30 cellular contexts compared by ENCODE assay signal in the genomic region with DNA sequence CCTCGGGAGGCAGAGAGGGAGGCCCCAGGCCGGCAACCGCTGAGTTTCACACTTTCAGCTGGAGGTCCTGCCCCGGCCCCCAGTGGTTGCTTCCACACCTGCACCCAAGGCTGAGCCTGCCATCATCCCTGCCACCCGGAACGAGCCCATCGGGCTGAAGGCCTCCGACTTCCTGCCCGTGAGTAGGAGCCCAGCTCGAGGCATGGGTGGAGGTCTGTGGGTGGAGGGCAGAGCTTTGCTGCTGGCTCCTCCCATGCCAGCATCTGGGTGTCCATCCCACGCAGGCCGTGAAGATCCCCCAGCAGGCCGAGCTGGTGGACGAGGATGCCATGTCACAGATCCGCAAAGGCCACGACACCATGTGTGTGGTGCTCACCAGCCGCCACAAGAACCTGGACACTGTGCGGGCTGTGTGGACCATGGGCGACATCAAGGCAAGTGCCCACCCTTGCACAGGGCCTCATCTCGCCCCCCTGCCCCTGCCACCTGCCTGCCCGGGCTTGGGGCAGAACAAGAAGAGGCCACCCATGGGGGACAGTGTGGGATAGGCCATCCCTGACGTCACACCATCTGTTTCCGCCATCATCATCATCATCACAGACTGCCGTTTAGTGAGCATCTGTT. TPM values are rescaled to one million over a fixed set of nuclear protein-coding genes. Genes with fewer than 3 reads are reported as not detected.
DNase-seq lines count a peak whose midpoint lies in the region; ATAC-seq, FAIRE-seq and TF ChIP-seq lines count a peak whose summit lies in the region.
"Had no signal": no experiment of that assay in that cellular context is flagged by ENCODE, and none has a peak within 500 bp of the region (broad histone marks: within the 10 kb centered on the region; RNA-seq: fewer than 3 reads in every experiment).

No MANE protein-coding gene starts in this region.

- peaks cover 35% of the 10 kb centered on the region for H3K4me1 ChIP-seq in left ventricle myocardium inferior
- H3K4me1 ChIP-seq in astrocyte (ENCODE audit: insufficient read depth, low read length), result no peaks in the 10 kb centered on the region
- H3K4me1 ChIP-seq in HepG2 (ENCODE audit: insufficient read depth, low read length), result no peaks in the 10 kb centered on the region
- H3K4me1 ChIP-seq in aorta (ENCODE audit: control insufficient read depth in 1 of 2, insufficient read depth in 2 of 2, low read length in 2 of 2), result no peaks in the 10 kb centered on the region
- no peaks in the 10 kb centered on the region for H3K4me1 ChIP-seq in ascending aorta

- peaks cover 12% of the 10 kb centered on the region for H3K36me3 Mint-ChIP-seq in astrocyte (ENCODE audit: low read depth, unreplicated experiment)

- CTCF ChIA-PET in HepG2 (lab: Yijun Ruan, JAX; ENCODE audit: low intra/inter-chr PET ratio, low total read pairs), result no interaction called here

- intact Hi-C loops in left ventricle myocardium inferior (cut with micrococcal nuclease) (no loop called here), left cardiac atrium (cut with DNase I) (loop anchor here in 1 of 2 donors (5.0 kb wide), 1 partner anchor 247 kb away; the partner anchor contains the start of genes USB1 and ZNF319), HepG2 (cut with micrococcal nuclease; ENCODE audit: unreplicated experiment) (no loop called here), aorta (cut with DNase I) (loop anchor here (5.0 kb wide), 1 partner anchor 247 kb away; the partner anchor contains the start of genes USB1 (in 2 of the 2) and ZNF319 (in 2 of the 2)), ascending aorta (cut with DNase I) (no loop called here)

- H3K27me3 Mint-ChIP-seq in astrocyte (ENCODE audit: low read depth, unreplicated experiment), result no peaks in the 10 kb centered on the region
- H3K27me3 Mint-ChIP-seq: central memory CD8-positive, alpha-beta T cell; T-helper 17 cell had no signal

- peak in 1 of 2 experiments; percentile 11; a peak in 1 of 4 replicates for TF ChIP-seq POLR2A in HepG2 (IDR thresholded peaks at IDR 0.05; ENCODE audit: insufficient read depth in 1 of 2, low read depth in 2 of 2, low read length in 2 of 2)

- TF ChIP-seq RAD21 in HepG2 (CRISPR knock-in tag; IDR thresholded peaks at IDR 0.05), result no peak

- H3K4me2 ChIP-seq in astrocyte (ENCODE audit: low read length) (no peak overlapping the region), HepG2 (ENCODE audit: low read depth, low read length) (no peak overlapping the region)
- H3K4me2 ChIP-seq: BLaER1 treated with 17β-estradiol and CSF1 and Interleukin-3, amounts not matched to agents 10 nM and 100 nM had no signal

- no peak overlapping the region for H3K4me3 ChIP-seq in left ventricle myocardium inferior
- H3K4me3 ChIP-seq in astrocyte (ENCODE audit: insufficient read depth, low read depth, low read length), result no peak overlapping the region
- no peak overlapping the region for H3K4me3 ChIP-seq in HepG2 (replicated peaks in 1 of 3; ENCODE audit: insufficient read depth in 1 of 3, low read depth in 2 of 3, low read length in 3 of 3)
- no peak overlapping the region for H3K4me3 ChIP-seq in aorta (ENCODE audit: low read length in 2 of 2)
- H3K4me3 ChIP-seq in ascending aorta, result no peak overlapping the region
- H3K4me3 ChIP-seq: BLaER1 treated with 17β-estradiol and CSF1 and Interleukin-3, amounts not matched to agents 10 nM and 100 nM; GM12878; spleen; thoracic aorta; vagina had no signal

- no peaks in the 10 kb centered on the region for H3K79me2 ChIP-seq in astrocyte (ENCODE audit: insufficient read depth, low read length)
- no peaks in the 10 kb centered on the region for H3K79me2 ChIP-seq in HepG2 (ENCODE audit: insufficient read depth, low read length)

- H3K36me3 ChIP-seq in left ventricle myocardium inferior, result peaks cover 52% of the 10 kb centered on the region
- no peaks in the 10 kb centered on the region for H3K36me3 ChIP-seq in astrocyte (ENCODE audit: insufficient read depth, low read length)
- H3K36me3 ChIP-seq in HepG2 (replicated peaks in 1 of 2; ENCODE audit: control insufficient read depth in 1 of 2, insufficient read depth in 2 of 2, low read length in 2 of 2), result peaks cover 28 to 44% of the 10 kb centered on the region in 2 experiments; a peak in 4 of 5 replicates
- no peaks in the 10 kb centered on the region for H3K36me3 ChIP-seq in aorta (ENCODE audit: control insufficient read depth in 1 of 2, insufficient read depth in 2 of 2, low read length in 1 of 2)
- H3K36me3 ChIP-seq in ascending aorta, result peaks cover 13 to 47% of the 10 kb centered on the region in 2 donors
- H3K36me3 ChIP-seq: vagina had no signal

- WGBS in HepG2 (ENCODE audit: low lambda C conversion rate), result 94% methylated on average over 8 of the region's 24 CpGs
- WGBS in aorta, 2 donors, result 81 to 85% methylated on average over 24 of the region's 24 CpGs

- ATAC-seq in left cardiac atrium, result no peak
- 0 out of 3 replicates have a peak, but pooled peaks have one; percentile 1 for ATAC-seq in HepG2
- ATAC-seq in aorta (ENCODE audit: low FRiP score), result no peak
- no peak for ATAC-seq in HG02763 (IDR thresholded peaks at IDR 0.05; ENCODE audit: unreplicated experiment)
- ATAC-seq: GM12878, T-helper 17 cell had no signal

- no peak for FAIRE-seq in astrocyte (lab: Jason Lieb, UNC)
- FAIRE-seq in HepG2 (lab: Jason Lieb, UNC), result no peak
- FAIRE-seq: GM12878 had no signal

- TF ChIP-seq EP300 in HepG2 (IDR thresholded peaks at IDR 0.05; ENCODE audit: low read depth in 2 of 2, low read length in 2 of 2) (no peak), HepG2 (CRISPR knock-in tag; IDR thresholded peaks at IDR 0.05; ENCODE audit: borderline replicate concordance) (no peak)

- DNase-seq in left ventricle myocardium inferior (peak; percentile 9), left cardiac atrium (no peak), astrocyte (ENCODE audit: low read depth) (no peak), HepG2 (ENCODE audit: low spot score) (no peak), aorta (peak; percentile 46 to 51), ascending aorta (ENCODE audit: low spot score in 2 of 2) (no peak), hypothalamus (lab: John Stamatoyannopoulos, UW) (no peak)
- DNase-seq: ACHN; activated CD4-positive, alpha-beta T cell treated with anti-CD3 and anti-CD28 coated beads for 4 hours; activated naive CD4-positive, alpha-beta T cell treated with anti-CD3 and anti-CD28 coated beads, Interleukin-2, amount 50 U/mL, for 16 hours; activated T-cell treated with anti-CD3 and anti-CD28 coated beads, Interleukin-2, amount 50 U/mL, for 48 hours; amygdala; COR-L47; GF-D8; H7; mesenchymal stem cell; NCI-H1436 treated with DMSO at 0.1 percent for 48 hours; NCI-H510A; NK-92 treated with Interleukin-12 subunit alpha and Interleukin-12 subunit beta, amount 100 ng/mL, for 24 hours; nucleus accumbens; spleen; stimulated activated CD4-positive, alpha-beta T cell treated with anti-CD3 and anti-CD28 coated beads, Interleukin-4, amount 100 ng/mL, for 1 hour; stimulated activated naive CD4-positive, alpha-beta T cell; T-helper 17 cell had no signal

- POLR2A ChIA-PET in HepG2 (lab: Yijun Ruan, JAX), result no interaction called here

- no peak overlapping the region for H2AFZ ChIP-seq in astrocyte (ENCODE audit: low read depth, low read length)
- no peak overlapping the region for H2AFZ ChIP-seq in HepG2 (ENCODE audit: low read length)

- TF ChIP-seq CTCF in left ventricle myocardium inferior (IDR thresholded peaks at IDR 0.05; ENCODE audit: borderline replicate concordance) (no peak), astrocyte (IDR thresholded peaks at IDR 0.05; ENCODE audit: insufficient read depth, low read depth, low read length) (no peak), HepG2 (CRISPR knock-in tag; IDR thresholded peaks at IDR 0.05) (peak; percentile 8; the same call in 1 of the 2 replicates), ascending aorta (IDR thresholded peaks at IDR 0.05) (no peak)

- peak overlapping the region; percentile 40 for H3K4me3 Mint-ChIP-seq in astrocyte (ENCODE audit: unreplicated experiment)
- H3K4me3 Mint-ChIP-seq: central memory CD8-positive, alpha-beta T cell; T-helper 17 cell had no signal

- no peak overlapping the region for H3K27ac ChIP-seq in left ventricle myocardium inferior (replicated peaks)
- no peak overlapping the region for H3K27ac ChIP-seq in astrocyte (ENCODE audit: low read depth, low read length)
- H3K27ac ChIP-seq in HepG2 (ENCODE audit: extremely low read length, insufficient read depth, low read length), result no peak overlapping the region
- no peak overlapping the region for H3K27ac ChIP-seq in aorta (ENCODE audit: low read depth in 1 of 2, low read length in 2 of 2)
- no peak overlapping the region for H3K27ac ChIP-seq in ascending aorta
- H3K27ac ChIP-seq: spleen, thoracic aorta, vagina had no signal

- H3K9me3 ChIP-seq in left ventricle myocardium inferior (replicated peaks) (no peaks in the 10 kb centered on the region), astrocyte (ENCODE audit: insufficient read depth, low read depth, low read length) (no peaks in the 10 kb centered on the region), HepG2 (ENCODE audit: low read length) (no peaks in the 10 kb centered on the region), aorta (ENCODE audit: control insufficient read depth, low read length) (no peaks in the 10 kb centered on the region), ascending aorta (no peaks in the 10 kb centered on the region)
- H3K9me3 ChIP-seq: BLaER1 treated with 17β-estradiol and CSF1 and Interleukin-3, amounts not matched to agents 10 nM and 100 nM; spleen; thoracic aorta; vagina had no signal

- H3K9me3 Mint-ChIP-seq in astrocyte (ENCODE audit: unreplicated experiment), result no peaks in the 10 kb centered on the region
- H3K9me3 Mint-ChIP-seq: central memory CD8-positive, alpha-beta T cell had no signal

- H3K9ac ChIP-seq in astrocyte (ENCODE audit: low read length), result no peak overlapping the region
- no peak overlapping the region for H3K9ac ChIP-seq in HepG2 (ENCODE audit: insufficient read depth, low read depth, low read length)

- H4K20me1 ChIP-seq in astrocyte (ENCODE audit: insufficient read depth, low read length) (peaks cover 17% of the 10 kb centered on the region), HepG2 (ENCODE audit: insufficient read depth, low read length) (no peaks in the 10 kb centered on the region)

- BruUV-seq in HepG2 (replicated peaks; lab: Mats Ljungman, UMichigan), result no TSS peak

- H3K27ac Mint-ChIP-seq in astrocyte (ENCODE audit: unreplicated experiment), result no peak overlapping the region
- H3K27ac Mint-ChIP-seq: T-helper 17 cell had no signal

- H3K4me1 Mint-ChIP-seq in astrocyte (ENCODE audit: low read depth, unreplicated experiment), result peaks cover 6% of the 10 kb centered on the region

- in situ Hi-C loops in HepG2 (cut with HindIII; ENCODE audit: extremely low pct_ligation_motif_present, low pct_unique_long_range_greater_than_20kb), result loop anchor here (5.0 kb wide), 2 partner anchors 107 to 247 kb away; partner anchors contain the start of genes USB1 and ZNF319

- H3K27me3 ChIP-seq in left ventricle myocardium inferior (ENCODE audit: low read depth), result no peaks in the 10 kb centered on the region
- no peaks in the 10 kb centered on the region for H3K27me3 ChIP-seq in astrocyte (ENCODE audit: insufficient read depth, low read length)
- no peaks in the 10 kb centered on the region for H3K27me3 ChIP-seq in HepG2 (ENCODE audit: control insufficient read depth in 1 of 2, insufficient read depth in 2 of 2, low read length in 2 of 2)
- no peaks in the 10 kb centered on the region for H3K27me3 ChIP-seq in aorta (ENCODE audit: control insufficient read depth in 1 of 2, insufficient read depth in 2 of 2, low read length in 1 of 2)
- no peaks in the 10 kb centered on the region for H3K27me3 ChIP-seq in ascending aorta
- H3K27me3 ChIP-seq: BLaER1 treated with 17β-estradiol and CSF1 and Interleukin-3, amounts not matched to agents 10 nM and 100 nM; spleen; vagina had no signal

RNA-seq across cellular contexts. Expression of gene KATNB1, which starts 19.6 kb away (rescaled TPM):
- total RNA-seq in left ventricle myocardium inferior (11.2 TPM), left cardiac atrium (10 to 100 TPM; 11.2 to 11.7 TPM), astrocyte (21.1 and 28.6 TPM in 2 replicates), HepG2 (2016; rRNA removed; fragmentation: Illumina TruSeq; extraction: Trizol) (25.2 and 31.5 TPM in 2 replicates), aorta (10 to 100 TPM in 1 of 2 donors, 1 to 10 TPM in 1; 9.9 to 16.2 TPM), ascending aorta (35.3 TPM)
- total RNA-seq in HepG2 (2016; cell fraction: cytosol; rRNA removed; fragmentation: Illumina TruSeq; extraction: Trizol; ENCODE audit: low read depth), result 14.2 and 18.3 TPM in 2 replicates
- 21.2 and 33.1 TPM in 2 replicates for total RNA-seq in HepG2 (2016; cell fraction: insoluble cytoplasmic fraction; rRNA removed; fragmentation: Illumina TruSeq; extraction: Trizol)
- 34.3 and 42.2 TPM in 2 replicates for total RNA-seq in HepG2 (2016; cell fraction: membrane; rRNA removed; fragmentation: Illumina TruSeq; extraction: Trizol)
- 21.9 and 25.7 TPM in 2 replicates for total RNA-seq in HepG2 (2016; cell fraction: nucleus; rRNA removed; fragmentation: Illumina TruSeq; extraction: Trizol)
- polyA plus RNA-seq in HepG2 (2011; rRNA removed) (39.8 and 43.5 TPM in 2 replicates), aorta (10 to 100 TPM in 1 of 2 donors, 1 to 10 TPM in 1; 7.0 to 15.7 TPM)
- polyA plus RNA-seq in HepG2 (2011; cell fraction: cytosol; rRNA removed), result 17.4 and 27.7 TPM in 2 replicates
- polyA plus RNA-seq in HepG2 (2011; cell fraction: nucleus; rRNA removed), result 122 and 146 TPM in 2 replicates
- polyA plus RNA-seq in HepG2 (2012), result 16.2 and 20.9 TPM in 2 replicates
- polyA plus RNA-seq in HepG2 (2016; cell fraction: cytosol; fragmentation: Illumina TruSeq; extraction: Trizol; ENCODE audit: low read depth), result 15.0 and 20.0 TPM in 2 replicates
- polyA plus RNA-seq in HepG2 (2016; cell fraction: insoluble cytoplasmic fraction; fragmentation: Illumina TruSeq; extraction: Trizol; ENCODE audit: low read depth), result 22.6 and 30.3 TPM in 2 replicates
- polyA plus RNA-seq in HepG2 (2016; cell fraction: membrane; fragmentation: Illumina TruSeq; extraction: Trizol; ENCODE audit: low read depth), result 30.4 and 34.5 TPM in 2 replicates
- 49.3 and 53.8 TPM in 2 replicates for polyA plus RNA-seq in HepG2 (2016; cell fraction: nucleus; fragmentation: Illumina TruSeq; extraction: Trizol; ENCODE audit: insufficient read depth, low read depth)
- polyA minus RNA-seq in HepG2 (2011; rRNA and poly(A)+ RNA removed; ENCODE audit: low replicate concordance), result 29.8 and 60.0 TPM in 2 replicates
- polyA minus RNA-seq in HepG2 (2011; cell fraction: cytosol; rRNA and poly(A)+ RNA removed), result 13.6 and 19.1 TPM in 2 replicates
- polyA minus RNA-seq in HepG2 (2011; cell fraction: nucleus; rRNA and poly(A)+ RNA removed), result 27.9 and 30.3 TPM in 2 replicates

RNA-seq across cellular contexts. Expression of gene KIFC3, which starts 47.1 kb away (rescaled TPM):
- total RNA-seq in left ventricle myocardium inferior, result 63.5 TPM
- 10 to 100 TPM; 37.1 to 55.4 TPM for total RNA-seq in left cardiac atrium
- 80.4 and 96.9 TPM in 2 replicates for total RNA-seq in astrocyte
- 30.0 and 45.3 TPM in 2 replicates for total RNA-seq in HepG2 (2016; rRNA removed; fragmentation: Illumina TruSeq; extraction: Trizol)
- total RNA-seq in HepG2 (2016; cell fraction: cytosol; rRNA removed; fragmentation: Illumina TruSeq; extraction: Trizol; ENCODE audit: low read depth), result 11.2 and 13.3 TPM in 2 replicates
- total RNA-seq in HepG2 (2016; cell fraction: insoluble cytoplasmic fraction; rRNA removed; fragmentation: Illumina TruSeq; extraction: Trizol), result 26.2 and 45.1 TPM in 2 replicates
- 23.6 and 24.3 TPM in 2 replicates for total RNA-seq in HepG2 (2016; cell fraction: membrane; rRNA removed; fragmentation: Illumina TruSeq; extraction: Trizol)
- 39.1 and 45.8 TPM in 2 replicates for total RNA-seq in HepG2 (2016; cell fraction: nucleus; rRNA removed; fragmentation: Illumina TruSeq; extraction: Trizol)
- 42.1 and 70.6 TPM in 2 replicates for polyA plus RNA-seq in HepG2 (2011; rRNA removed)
- 43.4 and 59.0 TPM in 2 replicates for polyA plus RNA-seq in HepG2 (2011; cell fraction: cytosol; rRNA removed)
- 225 and 236 TPM in 2 replicates for polyA plus RNA-seq in HepG2 (2011; cell fraction: nucleus; rRNA removed)
- 21.3 and 43.4 TPM in 2 replicates for polyA plus RNA-seq in HepG2 (2012)
- 14.4 and 14.6 TPM in 2 replicates for polyA plus RNA-seq in HepG2 (2016; cell fraction: cytosol; fragmentation: Illumina TruSeq; extraction: Trizol; ENCODE audit: low read depth)
- 20.2 and 24.5 TPM in 2 replicates for polyA plus RNA-seq in HepG2 (2016; cell fraction: insoluble cytoplasmic fraction; fragmentation: Illumina TruSeq; extraction: Trizol; ENCODE audit: low read depth)
- polyA plus RNA-seq in HepG2 (2016; cell fraction: membrane; fragmentation: Illumina TruSeq; extraction: Trizol; ENCODE audit: low read depth), result 13.8 and 19.9 TPM in 2 replicates
- 79.4 and 80.8 TPM in 2 replicates for polyA plus RNA-seq in HepG2 (2016; cell fraction: nucleus; fragmentation: Illumina TruSeq; extraction: Trizol; ENCODE audit: insufficient read depth, low read depth)
- polyA minus RNA-seq in HepG2 (2011; rRNA and poly(A)+ RNA removed; ENCODE audit: low replicate concordance), result 132 and 141 TPM in 2 replicates
- polyA minus RNA-seq in HepG2 (2011; cell fraction: cytosol; rRNA and poly(A)+ RNA removed), result 31.9 and 33.7 TPM in 2 replicates
- 94.9 and 117 TPM in 2 replicates for polyA minus RNA-seq in HepG2 (2011; cell fraction: nucleus; rRNA and poly(A)+ RNA removed)
- 10 to 100 TPM; 69.7 to 80.1 TPM for total RNA-seq in aorta
- 10 to 100 TPM; 27.4 to 61.1 TPM for polyA plus RNA-seq in aorta
- total RNA-seq in ascending aorta, result 54.9 TPM

Comparison
In these comparisons a context has a peak if more than half of its experiments do, and no peak if none do; other contexts are left out.
1. DNase-seq: peak in left ventricle myocardium inferior (single experiment) and aorta (2 of 2); none in left cardiac atrium (single experiment), astrocyte (single experiment), HepG2 (single experiment), ascending aorta (0 of 2) and hypothalamus (0 of 51).
2. intact Hi-C loops: an anchor here in aorta (5.0 kb wide); none called in left ventricle myocardium inferior, HepG2 and ascending aorta.